15 cellular contexts compared by ENCODE assay signal in the genomic region with DNA sequence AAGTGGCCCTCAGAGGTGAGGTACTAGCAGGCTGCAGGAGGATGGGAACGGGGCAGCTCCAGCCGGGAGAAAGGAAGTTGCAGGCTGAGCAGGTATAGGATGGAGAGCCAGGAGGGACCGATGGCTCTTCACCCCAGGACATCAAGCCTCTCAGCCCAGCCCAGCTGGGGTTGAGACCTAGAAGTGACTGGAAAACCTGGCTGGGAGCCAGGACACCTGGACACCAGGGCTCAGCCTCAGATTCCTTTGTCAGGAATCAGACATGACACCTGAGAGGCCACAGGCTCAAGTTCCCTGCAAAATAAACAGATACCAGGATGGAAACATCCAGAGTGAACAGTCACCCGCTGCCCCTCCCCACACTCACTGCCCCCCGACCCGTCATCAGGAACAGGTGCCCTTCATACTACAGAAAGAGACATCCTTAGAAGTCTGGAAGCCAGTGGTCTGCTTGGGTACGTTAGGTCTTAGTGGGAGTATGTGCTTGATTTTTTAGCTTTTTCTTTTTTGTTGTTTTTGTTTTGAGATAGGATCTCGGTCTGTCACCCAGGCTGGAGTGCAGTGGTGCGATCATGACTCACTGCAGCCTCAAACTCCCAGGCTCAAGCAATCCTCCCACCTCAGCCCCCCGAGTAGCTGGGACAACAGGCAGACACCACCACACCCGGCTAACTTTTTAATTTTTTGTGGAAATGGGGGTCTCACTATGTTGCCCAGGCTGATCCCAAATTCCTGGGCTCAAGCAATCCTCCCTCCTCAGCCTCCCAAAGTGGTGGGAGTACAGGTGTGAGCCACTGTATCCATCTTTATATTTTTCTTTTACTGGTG.
A peak's percentile ranks its signal among the peaks of the same experiment; 100 is the strongest.
DNase-seq lines count a peak whose midpoint lies in the region; ATAC-seq and TF ChIP-seq lines count a peak whose summit lies in the region.
"Had no signal": no experiment of that assay in that cellular context is flagged by ENCODE, and none has a peak within 500 bp of the region (broad histone marks: within the 10 kb centered on the region; RNA-seq: fewer than 3 reads in every experiment).

No MANE protein-coding gene starts in this region.

- peak overlapping the region; percentile 37; the same call in 1 of the 2 replicates for H2AFZ ChIP-seq in PC-3 (ENCODE audit: low read length)

- H3K4me3 Mint-ChIP-seq in Calu3 (ENCODE audit: low read depth, unreplicated experiment): peak overlapping the region; percentile 8
- H3K4me3 Mint-ChIP-seq: CD4-positive, CD25-positive, alpha-beta regulatory T cell had no signal

- DNase-seq in Calu3: peak; percentile 58
- DNase-seq in KBM-7: peak; percentile 13
- DNase-seq in PC-3: peak; percentile 96
- DNase-seq in fibroblast of pulmonary artery (ENCODE audit: low read depth): peak; percentile 25
- no peak for DNase-seq in NCI-H128 (lab: John Stamatoyannopoulos, UW; ENCODE audit: unreplicated experiment)
- no peak for DNase-seq in erythroblast (lab: John Stamatoyannopoulos, UW)
- DNase-seq in MV-4-11 (lab: John Stamatoyannopoulos, UW): no peak
- no peak for DNase-seq in HK-2 (ENCODE audit: unreplicated experiment)
- DNase-seq: anterior cingulate cortex; CD4-positive, CD25-positive, alpha-beta regulatory T cell; mesendoderm; MG63; pancreas; WERI-Rb-1 had no signal

- H3K27me3 ChIP-seq in PC-3 (ENCODE audit: low read length): no peaks in the 10 kb centered on the region
- H3K27me3 ChIP-seq: MG63, pancreas had no signal

- no peak for TF ChIP-seq CTCF in Calu3 (IDR thresholded peaks at IDR 0.05; ENCODE audit: unreplicated experiment)
- TF ChIP-seq CTCF in PC-3 (conservative IDR thresholded peaks at IDR 0.05; ENCODE audit: low read depth, low read length): no peak
- no peak for TF ChIP-seq CTCF in fibroblast of pulmonary artery (IDR thresholded peaks at IDR 0.05; ENCODE audit: low read length, missing control alignments)

- H4K20me1 ChIP-seq in PC-3 (ENCODE audit: low read length): no peaks in the 10 kb centered on the region

- H3K36me3 ChIP-seq in PC-3 (ENCODE audit: low read depth, low read length): no peaks in the 10 kb centered on the region
- H3K36me3 ChIP-seq: MG63, pancreas, WERI-Rb-1 had no signal

- no peaks in the 10 kb centered on the region for H3F3A ChIP-seq in PC-3 (ENCODE audit: low read length, unreplicated experiment)

- POLR2A ChIA-PET in PC-3 (lab: Charles Lee; ENCODE audit: unreplicated experiment): no interaction called here

- peaks cover 28% of the 10 kb centered on the region for H3K4me1 ChIP-seq in PC-3 (ENCODE audit: insufficient read depth, low read length)
- H3K4me1 ChIP-seq: pancreas had no signal

- BruUV-seq in Calu3 (replicated peaks; lab: Mats Ljungman, UMichigan) (no TSS peak), PC-3 (replicated peaks; lab: Mats Ljungman, UMichigan) (no TSS peak)

- no peaks in the 10 kb centered on the region for H3K9me3 Mint-ChIP-seq in Calu3 (ENCODE audit: low read depth, unreplicated experiment)
- H3K9me3 Mint-ChIP-seq: CD4-positive, CD25-positive, alpha-beta regulatory T cell had no signal

- H3K4me3 ChIP-seq in PC-3 (ENCODE audit: low read length): peak overlapping the region; percentile 47
- H3K4me3 ChIP-seq in fibroblast of pulmonary artery (replicated peaks; ENCODE audit: low read depth, low read length): no peak overlapping the region
- H3K4me3 ChIP-seq: MG63, pancreas had no signal

- peaks cover 6% of the 10 kb centered on the region for H3K36me3 Mint-ChIP-seq in Calu3 (ENCODE audit: insufficient read depth, unreplicated experiment)
- H3K36me3 Mint-ChIP-seq: CD4-positive, CD25-positive, alpha-beta regulatory T cell had no signal

- peak overlapping the region; percentile 72 for H3K4me2 ChIP-seq in PC-3 (ENCODE audit: low read length)

- H3K9me3 ChIP-seq in PC-3 (ENCODE audit: low read length): no peaks in the 10 kb centered on the region
- H3K9me3 ChIP-seq: MG63, pancreas had no signal

- CTCF ChIA-PET in Calu3 (lab: Charles Lee): interaction anchor here (0.8 kb wide), 1 partner anchor 32 kb away, joined by 4 read pairs; no protein-coding TSS in a partner anchor
- CTCF ChIA-PET in PC-3 (lab: Charles Lee): no interaction called here

- H3K27me3 Mint-ChIP-seq in Calu3 (ENCODE audit: unreplicated experiment): peaks cover 13% of the 10 kb centered on the region

- H3K27ac Mint-ChIP-seq in Calu3 (ENCODE audit: unreplicated experiment): no peak overlapping the region

- H3K4me1 Mint-ChIP-seq in Calu3 (ENCODE audit: low read depth, unreplicated experiment): peaks cover 22% of the 10 kb centered on the region
- H3K4me1 Mint-ChIP-seq: CD4-positive, CD25-positive, alpha-beta regulatory T cell had no signal

- no peak for TF ChIP-seq POLR2A in erythroblast (IDR thresholded peaks at IDR 0.05; ENCODE audit: low read length)

- peak overlapping the region; percentile 52 for H3K27ac ChIP-seq in PC-3 (ENCODE audit: low read length)
- H3K27ac ChIP-seq: pancreas, WERI-Rb-1 had no signal

- intact Hi-C loops in Calu3 (cut with micrococcal nuclease; ENCODE audit: unreplicated experiment): no loop called here
- intact Hi-C loops in PC-3 (cut with micrococcal nuclease): no loop called here

- no peaks in the 10 kb centered on the region for H3K9me2 ChIP-seq in PC-3 (replicated peaks; ENCODE audit: low read length)

- H3K79me2 ChIP-seq in PC-3 (ENCODE audit: low read length): no peaks in the 10 kb centered on the region

- in situ Hi-C loops in KBM-7 (cut with MboI; ENCODE audit: low pct_unique_long_range_greater_than_20kb, low sequenced_read_pairs): no loop called here

- peak; percentile 78 for ATAC-seq in PC-3
- ATAC-seq: pancreas, Right ventricle myocardium inferior had no signal

- peak overlapping the region; percentile 4; the same call in 1 of the 2 replicates for H3K9ac ChIP-seq in PC-3 (ENCODE audit: low read length)

Comparison
In these comparisons a context has a peak if more than half of its experiments do, and no peak if none do; other contexts are left out.
1. DNase-seq: peak in Calu3 (single experiment), KBM-7 (single experiment), PC-3 (single experiment) and fibroblast of pulmonary artery (single experiment); none in NCI-H128 (single experiment), erythroblast (0 of 2), MV-4-11 (single experiment) and HK-2 (single experiment).